ENCODE assay signal across 12 cellular contexts in the genomic region with DNA sequence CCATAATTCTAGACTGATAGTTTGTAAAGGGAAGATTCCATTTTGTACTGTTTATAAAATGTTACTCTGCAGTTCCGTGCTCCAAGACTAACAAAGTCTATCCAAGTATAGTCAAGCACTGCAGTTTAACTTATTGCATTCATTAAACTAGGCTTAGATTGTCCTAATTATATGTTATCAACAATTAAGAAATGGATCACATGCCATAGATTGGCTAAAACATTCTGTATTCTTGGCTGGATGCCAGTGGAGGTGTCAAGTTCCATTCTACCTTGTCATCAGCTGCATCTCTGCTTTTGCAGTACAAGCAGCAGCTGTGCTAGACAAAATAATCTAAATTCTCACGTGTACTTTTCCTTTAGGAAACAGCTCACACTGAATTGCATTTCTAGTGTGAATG.
DNase-seq lines count a peak whose midpoint lies in the region; ATAC-seq and TF ChIP-seq lines count a peak whose summit lies in the region.
"Had no signal": no experiment of that assay in that cellular context is flagged by ENCODE, and none has a peak within 500 bp of the region (broad histone marks: within the 10 kb centered on the region; RNA-seq: fewer than 3 reads in every experiment).

No MANE protein-coding gene starts in this region.

- H3K79me2 ChIP-seq in OCI-LY7 (ENCODE audit: insufficient read depth, low read depth, low read length), result no peaks in the 10 kb centered on the region

- H3K4me1 Mint-ChIP-seq in immature natural killer cell (no peaks in the 10 kb centered on the region), T-helper 17 cell (no peaks in the 10 kb centered on the region), Caco-2 (ENCODE audit: low read depth, unreplicated experiment) (no peaks in the 10 kb centered on the region)
- H3K4me1 Mint-ChIP-seq: activated CD4-positive, alpha-beta memory T cell treated with anti-CD3 and anti-CD28 coated beads, Interleukin-2, amount 10 ng/mL, durations not matched to agents 7 days and 5 days had no signal

- no peaks in the 10 kb centered on the region for H3K9me3 ChIP-seq in OCI-LY7 (ENCODE audit: low read length)
- no peaks in the 10 kb centered on the region for H3K9me3 ChIP-seq in gastroesophageal sphincter
- H3K9me3 ChIP-seq in T-helper 17 cell (ENCODE audit: control insufficient read depth, low read length, poor library complexity, severe bottlenecking), result no peaks in the 10 kb centered on the region
- H3K9me3 ChIP-seq in Caco-2, result no peaks in the 10 kb centered on the region
- H3K9me3 ChIP-seq: HAP-1 had no signal

- H3K27ac ChIP-seq in OCI-LY7 (ENCODE audit: low read depth, low read length, poor library complexity, severe bottlenecking) (no peak overlapping the region), gastroesophageal sphincter (peak overlapping the region; percentile 10 to 50 (median 29))

- H3K36me3 ChIP-seq in OCI-LY7 (ENCODE audit: insufficient read depth, low read length), result no peaks in the 10 kb centered on the region
- H3K36me3 ChIP-seq in gastroesophageal sphincter, result no peaks in the 10 kb centered on the region
- H3K36me3 ChIP-seq in Caco-2 (ENCODE audit: control insufficient read depth, insufficient read depth, low read length), result no peaks in the 10 kb centered on the region
- H3K36me3 ChIP-seq: HAP-1 had no signal

- no peaks in the 10 kb centered on the region for H3K27me3 ChIP-seq in gastroesophageal sphincter
- no peaks in the 10 kb centered on the region; the same call in 1 of the 2 replicates for H3K27me3 ChIP-seq in Caco-2 (replicated peaks; ENCODE audit: control insufficient read depth, insufficient read depth, low read length)

- POLR2A ChIA-PET in OCI-LY7 (lab: Charles Lee) (interaction anchor here (0.6 to 1.6 kb wide), 4 partner anchors 8 to 569 kb away, joined by 3 to 5 read pairs (median 3); no protein-coding TSS in a partner anchor), Caco-2 (lab: Charles Lee) (no interaction called here)

- no peak for TF ChIP-seq POLR2A in gastroesophageal sphincter (IDR thresholded peaks at IDR 0.05)

- TF ChIP-seq CTCF in OCI-LY7 (conservative IDR thresholded peaks at IDR 0.05; ENCODE audit: low read length) (no peak), gastroesophageal sphincter (IDR thresholded peaks at IDR 0.05) (no peak), Caco-2 (IDR thresholded peaks at IDR 0.05; ENCODE audit: insufficient read depth in 1 of 2, low read depth in 1 of 2, low read length in 1 of 2, severe bottlenecking in 1 of 2, unreplicated experiment in 1 of 2) (no peak)

- H3K4me3 Mint-ChIP-seq in immature natural killer cell, result no peak overlapping the region
- H3K4me3 Mint-ChIP-seq in T-helper 17 cell, result no peak overlapping the region
- H3K4me3 Mint-ChIP-seq in Caco-2 (ENCODE audit: unreplicated experiment), result no peak overlapping the region
- H3K4me3 Mint-ChIP-seq: activated CD4-positive, alpha-beta memory T cell treated with anti-CD3 and anti-CD28 coated beads, Interleukin-2, amount 10 ng/mL, durations not matched to agents 7 days and 5 days had no signal

- H3K4me3 ChIP-seq in OCI-LY7 (ENCODE audit: low read depth, low read length, poor library complexity, severe bottlenecking) (no peak overlapping the region), gastroesophageal sphincter (no peak overlapping the region), Caco-2 (ENCODE audit: low read depth, low read length) (no peak overlapping the region)
- H3K4me3 ChIP-seq: HAP-1 had no signal

- H3K9me3 Mint-ChIP-seq in immature natural killer cell, result peaks cover 0 to 5% (median 0%) of the 10 kb centered on the region in 6 donors
- no peaks in the 10 kb centered on the region for H3K9me3 Mint-ChIP-seq in Caco-2 (ENCODE audit: unreplicated experiment)
- H3K9me3 Mint-ChIP-seq: activated CD4-positive, alpha-beta memory T cell treated with anti-CD3 and anti-CD28 coated beads, Interleukin-2, amount 10 ng/mL, durations not matched to agents 7 days and 5 days had no signal

- no peaks in the 10 kb centered on the region for H3K9me2 ChIP-seq in OCI-LY7 (ENCODE audit: insufficient read depth, low read length)

- CTCF ChIA-PET in OCI-LY7 (lab: Charles Lee; ENCODE audit: unreplicated experiment) (no interaction called here), Caco-2 (lab: Charles Lee) (no interaction called here)

- H2AFZ ChIP-seq in OCI-LY7 (ENCODE audit: low read length), result no peak overlapping the region

- H4K20me1 ChIP-seq in OCI-LY7 (ENCODE audit: insufficient read depth, low read length), result no peaks in the 10 kb centered on the region

- peaks cover 0 to 4% (median 0%) of the 10 kb centered on the region in 3 donors for H3K27me3 Mint-ChIP-seq in immature natural killer cell (ENCODE audit: low read depth in 3 of 3)
- no peaks in the 10 kb centered on the region for H3K27me3 Mint-ChIP-seq in T-helper 17 cell
- peaks cover 11% of the 10 kb centered on the region for H3K27me3 Mint-ChIP-seq in Caco-2 (ENCODE audit: insufficient read depth, unreplicated experiment)
- H3K27me3 Mint-ChIP-seq: activated CD4-positive, alpha-beta memory T cell treated with anti-CD3 and anti-CD28 coated beads, Interleukin-2, amount 10 ng/mL, durations not matched to agents 7 days and 5 days had no signal

- 0 out of 2 replicates have a peak overlapping the region, but pooled peaks have one; percentile 16 for H3K4me2 ChIP-seq in OCI-LY7 (ENCODE audit: low read length)

- H3K36me3 Mint-ChIP-seq in immature natural killer cell (no peaks in the 10 kb centered on the region), T-helper 17 cell (ENCODE audit: low read depth) (no peaks in the 10 kb centered on the region), Caco-2 (ENCODE audit: insufficient read depth, unreplicated experiment) (no peaks in the 10 kb centered on the region)

- ATAC-seq in gastroesophageal sphincter (peak; percentile 47), T-helper 17 cell (no peak)

- TF ChIP-seq EP300 in gastroesophageal sphincter (IDR thresholded peaks at IDR 0.05), result no peak

- no peak overlapping the region for H3K27ac Mint-ChIP-seq in immature natural killer cell
- no peak overlapping the region for H3K27ac Mint-ChIP-seq in T-helper 17 cell
- H3K27ac Mint-ChIP-seq in Caco-2 (ENCODE audit: unreplicated experiment), result no peak overlapping the region
- H3K27ac Mint-ChIP-seq: activated CD4-positive, alpha-beta memory T cell treated with anti-CD3 and anti-CD28 coated beads, Interleukin-2, amount 10 ng/mL, durations not matched to agents 7 days and 5 days had no signal

- WGBS in gastroesophageal sphincter (ENCODE audit: low coverage in 1 of 2), 2 donors, result 11 to 35% methylated on average over 2 of the region's 2 CpGs

- intact Hi-C loops in OCI-LY7 (cut with micrococcal nuclease; ENCODE audit: unreplicated experiment), result no loop called here
- intact Hi-C loops in Caco-2 (cut with micrococcal nuclease; ENCODE audit: unreplicated experiment), result no loop called here

- BruUV-seq in OCI-LY7 (replicated peaks; lab: Mats Ljungman, UMichigan), result no TSS peak
- no TSS peak for BruUV-seq in Caco-2 (replicated peaks; lab: Mats Ljungman, UMichigan)

- H3K4me1 ChIP-seq in OCI-LY7 (ENCODE audit: insufficient read depth, low read length, poor library complexity, severe bottlenecking) (peaks cover 13% of the 10 kb centered on the region), gastroesophageal sphincter (peaks cover 0 to 39% (median 6%) of the 10 kb centered on the region in 3 donors), Caco-2 (no peaks in the 10 kb centered on the region)

- DNase-seq in DMS53 (lab: John Stamatoyannopoulos, UW) (peak; percentile 81), NCI-H128 (lab: John Stamatoyannopoulos, UW; ENCODE audit: unreplicated experiment) (peak; percentile 25), OCI-LY7 (ENCODE audit: low spot score) (peak; percentile 4), hepatic stellate cell (ENCODE audit: low spot score) (no peak), immature natural killer cell (no peak), T-helper 17 cell (no peak), Caco-2 (no peak)
- DNase-seq: activated CD4-positive, alpha-beta memory T cell treated with anti-CD3 and anti-CD28 coated beads, Interleukin-2, amount 10 ng/mL, durations not matched to agents 7 days and 5 days; anterior cingulate cortex; stimulated activated CD4-positive, alpha-beta T cell treated with anti-CD3 and anti-CD28 coated beads, Interleukin-15, amount 100 ng/mL, for 24 hours had no signal

Comparison
In these comparisons a context has a peak if more than half of its experiments do, and no peak if none do; other contexts are left out.
1. DNase-seq: peak in DMS53 (single experiment), NCI-H128 (single experiment) and OCI-LY7 (single experiment); none in hepatic stellate cell (single experiment), immature natural killer cell (0 of 3), T-helper 17 cell (0 of 3) and Caco-2 (0 of 2).